In genomic region chr1:94417962-94418663, GRCh38 we compare ENCODE assay signal across 8 cellular contexts. TPM values are rescaled to one million over a fixed set of nuclear protein-coding genes. Genes with fewer than 3 reads are reported as not detected.
DNase-seq lines count a peak whose midpoint lies in the region; ATAC-seq and TF ChIP-seq lines count a peak whose summit lies in the region.

TSS of gene ABCD3 (plus strand) at chr1:94418389. CDS start at chr1:94418479, 90 bp downstream.

- no peak for TF ChIP-seq CTCF in PC-9 (conservative IDR thresholded peaks at IDR 0.05)

- H3K4me2 ChIP-seq in PC-9, result peak within 1 kb of the TSS; percentile 93

- peak within 1 kb of the TSS; percentile 81 for H3K9ac ChIP-seq in mucosa of stomach (ENCODE audit: low read length)

- peak; percentile 82 for TF ChIP-seq POLR2A in erythroblast (IDR thresholded peaks at IDR 0.05; ENCODE audit: low read length)

- peaks cover 30% of the 10 kb centered on the region for H3F3A ChIP-seq in PC-9 (ENCODE audit: insufficient read depth, low read depth)

- DNase-seq in DMS153 treated with DMSO at 0.1 percent for 48 hours (lab: John Stamatoyannopoulos, UW; ENCODE audit: unreplicated experiment) (peak; percentile 86), KBM-7 (peak; percentile 98), PC-9 (peak; percentile 94 to 98), erythroblast (lab: John Stamatoyannopoulos, UW) (peak; percentile 96 to 98)
- DNase-seq in activated T-cell treated with anti-CD3 and anti-CD28 coated beads, Interleukin-2, amount 50 U/mL, for 1 hour, result peak; percentile 97
- DNase-seq in stimulated activated CD8-positive, alpha-beta memory T cell treated with anti-CD3 and anti-CD28 coated beads, Interleukin-4, amount 100 ng/mL, for 48 hours, result peak; percentile 97

- no peaks in the 10 kb centered on the region for H3K27me3 ChIP-seq in PC-9 (ENCODE audit: insufficient read depth, low read depth)
- no peaks in the 10 kb centered on the region for H3K27me3 ChIP-seq in mucosa of stomach (ENCODE audit: control insufficient read depth, insufficient read depth, low read length)

- H3K9me3 ChIP-seq in PC-9 (ENCODE audit: insufficient read depth, low read depth) (no peaks in the 10 kb centered on the region), mucosa of stomach (ENCODE audit: control insufficient read depth, low read length) (no peaks in the 10 kb centered on the region)

- peaks cover 16% of the 10 kb centered on the region for H4K20me1 ChIP-seq in PC-9 (ENCODE audit: insufficient read depth)

- intact Hi-C loops in PC-9 (cut with micrococcal nuclease; ENCODE audit: unreplicated experiment), result loop anchor here (5.0 kb wide), 2 partner anchors 81 to 181 kb away; partner anchors contain the start of gene ARHGAP29

- H3K27ac ChIP-seq in PC-9, result peak within 1 kb of the TSS; percentile 45

- peaks cover 48% of the 10 kb centered on the region for H3K79me2 ChIP-seq in PC-9 (ENCODE audit: low read depth)

- in situ Hi-C loops in KBM-7 (cut with MboI; ENCODE audit: low pct_unique_long_range_greater_than_20kb, low sequenced_read_pairs), result no loop called here

- POLR2A ChIA-PET in PC-9 (lab: Charles Lee; ENCODE audit: unreplicated experiment), result interaction anchor here (0.8 kb wide), 1 partner anchor 199 kb away, joined by 4 read pairs; no protein-coding TSS in a partner anchor

- H3K36me3 ChIP-seq in PC-9 (ENCODE audit: low read depth), result 0 out of 2 replicates have a peak, but pooled peaks cover 3% of the 10 kb centered on the region
- no peaks in the 10 kb centered on the region for H3K36me3 ChIP-seq in mucosa of stomach (ENCODE audit: control insufficient read depth, insufficient read depth, low read length)

- H2AFZ ChIP-seq in PC-9, result peak within 1 kb of the TSS; percentile 85

- H3K4me3 ChIP-seq in PC-9, result peak within 1 kb of the TSS; percentile 91
- peak within 1 kb of the TSS; percentile 83 for H3K4me3 ChIP-seq in mucosa of stomach (ENCODE audit: low read length)

- CTCF ChIA-PET in PC-9 (lab: Charles Lee), result interaction anchor here (0.6 kb wide), 1 partner anchor 625 kb away, joined by 3 read pairs; no protein-coding TSS in a partner anchor

- ATAC-seq in GM21717 (IDR thresholded peaks at IDR 0.05; ENCODE audit: unreplicated experiment), result peak; percentile 97

- H3K9me2 ChIP-seq in PC-9 (ENCODE audit: insufficient read depth), result no peaks in the 10 kb centered on the region

- BruUV-seq in PC-9 (replicated peaks; lab: Mats Ljungman, UMichigan), result no TSS peak

- H3K4me1 ChIP-seq in PC-9 (replicated peaks; ENCODE audit: insufficient read depth) (peaks cover 47% of the 10 kb centered on the region), mucosa of stomach (ENCODE audit: control insufficient read depth, insufficient read depth, low read length) (peaks cover 17% of the 10 kb centered on the region)

RNA-seq across cellular contexts. Expression of gene ABCD3, which starts in this region (rescaled TPM):
- 41.7 and 51.6 TPM in 2 replicates for total RNA-seq in PC-9 (2021)

Comparison
In these comparisons a context has a peak if more than half of its experiments do, and no peak if none do; other contexts are left out.
1. Peak in every context shown above with its lines: DNase-seq, ATAC-seq, H3K4me3 ChIP-seq and H3K27ac ChIP-seq.